1 cellular context compared by ENCODE assay signal in genomic region chr10:7690885-7691597, GRCh38.
A peak's percentile ranks its signal among the peaks of the same experiment; 100 is the strongest.
TF ChIP-seq lines count a peak whose summit lies in the region.

No MANE protein-coding gene starts in this region.

TF ChIP-seq in HepG2, 621 proteins besides CTCF, POLR2A, EP300 and RAD21:
- peak; percentile 96; the same call in 1 of the 2 replicates for TF ChIP-seq ZNF564 (CRISPR knock-in tag; IDR thresholded peaks at IDR 0.05)
